In the genomic region with DNA sequence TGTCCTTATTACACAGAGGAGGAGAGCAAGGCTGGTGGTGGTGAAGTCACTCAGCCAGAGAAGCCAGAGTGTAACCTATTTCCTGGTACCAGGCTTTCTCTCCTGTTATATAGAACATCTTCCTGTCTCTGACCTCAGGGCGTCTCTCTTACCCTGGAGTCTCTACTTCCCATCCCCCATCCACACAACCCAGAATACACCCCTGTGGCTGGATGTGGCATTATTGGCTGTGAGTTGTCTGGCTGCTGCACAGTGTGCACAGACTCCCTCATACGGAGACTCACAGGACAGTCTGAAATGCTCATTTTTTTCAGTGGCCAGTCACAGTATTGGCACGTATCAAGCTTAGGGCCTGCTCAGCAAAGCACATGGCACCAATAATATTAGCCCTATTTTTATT, we compare ENCODE assay signal across 11 cellular contexts. TPM values are rescaled to one million over a fixed set of nuclear protein-coding genes. Genes with fewer than 3 reads are reported as not detected.
A peak's percentile ranks its signal among the peaks of the same experiment; 100 is the strongest.
DNase-seq lines count a peak whose midpoint lies in the region; ATAC-seq and TF ChIP-seq lines count a peak whose summit lies in the region.
"Had no signal": no experiment of that assay in that cellular context is flagged by ENCODE, and none has a peak within 500 bp of the region (broad histone marks: within the 10 kb centered on the region; RNA-seq: fewer than 3 reads in every experiment).

No MANE protein-coding gene starts in this region.

- DNase-seq in activated CD8-positive, alpha-beta memory T cell treated with anti-CD3 and anti-CD28 coated beads, Interleukin-2, amount 10 ng/mL, durations not matched to agents 7 days and 5 days = peak; percentile 89
- no peak for DNase-seq in activated CD8-positive, alpha-beta memory T cell treated with anti-CD3 and anti-CD28 coated beads for 24 hours
- peak; percentile 17 for DNase-seq in NAMALWA (ENCODE audit: low spot score)
- DNase-seq in activated CD8-positive, alpha-beta T cell treated with anti-CD3 and anti-CD28 coated beads for 36 hours = peak; percentile 60
- DNase-seq in stimulated activated effector memory CD8-positive, alpha-beta T cell treated with anti-CD3 and anti-CD28 coated beads, Interleukin-12 subunit alpha, Interleukin-12 subunit beta, amount 100 ng/mL, for 72 hours (ENCODE audit: low spot score in 2 of 2) = peak in 1 of 2 donors; percentile 62
- no peak for DNase-seq in retina
- no peak for DNase-seq in DMS 273 treated with DMSO at 0.1 percent for 48 hours (lab: John Stamatoyannopoulos, UW)
- DNase-seq: mucosa of descending colon, NCI-H1930, stomach had no signal

- CTCF ChIA-PET in activated CD8-positive, alpha-beta memory T cell treated with anti-CD3 and anti-CD28 coated beads, Interleukin-2, amount 10 ng/mL, durations not matched to agents 7 days and 5 days (lab: Charles Lee) = interaction anchor here (0.7 to 2.9 kb wide), 5 partner anchors 26 to 62 kb away, joined by 3 to 15 read pairs (median 3); no protein-coding TSS in a partner anchor
- CTCF ChIA-PET in activated CD8-positive, alpha-beta T cell treated with anti-CD3 and anti-CD28 coated beads for 36 hours (lab: Charles Lee) = interaction anchor here (2.3 to 3.0 kb wide), 2 partner anchors 14 to 62 kb away, joined by 9 read pairs; no protein-coding TSS in a partner anchor

- H3K4me3 Mint-ChIP-seq in activated CD8-positive, alpha-beta memory T cell treated with anti-CD3 and anti-CD28 coated beads, Interleukin-2, amount 10 ng/mL, durations not matched to agents 7 days and 5 days = no peak overlapping the region
- no peak overlapping the region for H3K4me3 Mint-ChIP-seq in activated CD8-positive, alpha-beta T cell treated with anti-CD3 and anti-CD28 coated beads for 36 hours
- H3K4me3 Mint-ChIP-seq in stimulated activated effector memory CD8-positive, alpha-beta T cell treated with anti-CD3 and anti-CD28 coated beads, Interleukin-12 subunit alpha, Interleukin-12 subunit beta, amount 100 ng/mL, for 72 hours = no peak overlapping the region

- intact Hi-C loops in activated CD8-positive, alpha-beta T cell treated with anti-CD3 and anti-CD28 coated beads for 36 hours (cut with micrococcal nuclease) = no loop called here

- H3K27ac Mint-ChIP-seq in activated CD8-positive, alpha-beta memory T cell treated with anti-CD3 and anti-CD28 coated beads, Interleukin-2, amount 10 ng/mL, durations not matched to agents 7 days and 5 days = peak overlapping the region; percentile 75
- H3K27ac Mint-ChIP-seq in activated CD8-positive, alpha-beta T cell treated with anti-CD3 and anti-CD28 coated beads for 36 hours = no peak overlapping the region
- H3K27ac Mint-ChIP-seq in stimulated activated effector memory CD8-positive, alpha-beta T cell treated with anti-CD3 and anti-CD28 coated beads, Interleukin-12 subunit alpha, Interleukin-12 subunit beta, amount 100 ng/mL, for 72 hours = peak overlapping the region; percentile 50

- no peak for TF ChIP-seq CTCF in activated CD8-positive, alpha-beta T cell treated with anti-CD3 and anti-CD28 coated beads for 36 hours (IDR thresholded peaks at IDR 0.05)

- peak; percentile 98 for ATAC-seq in activated CD8-positive, alpha-beta memory T cell treated with anti-CD3 and anti-CD28 coated beads, Interleukin-2, amount 10 ng/mL, durations not matched to agents 7 days and 5 days
- peak; percentile 97 for ATAC-seq in activated CD8-positive, alpha-beta T cell treated with anti-CD3 and anti-CD28 coated beads for 36 hours
- ATAC-seq in stimulated activated effector memory CD8-positive, alpha-beta T cell treated with anti-CD3 and anti-CD28 coated beads, Interleukin-12 subunit alpha, Interleukin-12 subunit beta, amount 100 ng/mL, for 72 hours = peak; percentile 95
- ATAC-seq in HG03469 (IDR thresholded peaks at IDR 0.05; ENCODE audit: unreplicated experiment) = no peak
- ATAC-seq: mucosa of descending colon had no signal

- POLR2A ChIA-PET in activated CD8-positive, alpha-beta T cell treated with anti-CD3 and anti-CD28 coated beads for 36 hours (lab: Charles Lee) = interaction anchor here (0.9 to 2.5 kb wide), 3 partner anchors 14 to 39 kb away, joined by 3 to 10 read pairs (median 5); partner anchors contain the start of gene MCM2

- H3K9me3 Mint-ChIP-seq in activated CD8-positive, alpha-beta memory T cell treated with anti-CD3 and anti-CD28 coated beads, Interleukin-2, amount 10 ng/mL, durations not matched to agents 7 days and 5 days (ENCODE audit: low read depth) = no peaks in the 10 kb centered on the region
- no peaks in the 10 kb centered on the region for H3K9me3 Mint-ChIP-seq in activated CD8-positive, alpha-beta T cell treated with anti-CD3 and anti-CD28 coated beads for 36 hours
- no peaks in the 10 kb centered on the region for H3K9me3 Mint-ChIP-seq in stimulated activated effector memory CD8-positive, alpha-beta T cell treated with anti-CD3 and anti-CD28 coated beads, Interleukin-12 subunit alpha, Interleukin-12 subunit beta, amount 100 ng/mL, for 72 hours

- H3K4me1 Mint-ChIP-seq in activated CD8-positive, alpha-beta memory T cell treated with anti-CD3 and anti-CD28 coated beads, Interleukin-2, amount 10 ng/mL, durations not matched to agents 7 days and 5 days = peaks cover 31% of the 10 kb centered on the region
- H3K4me1 Mint-ChIP-seq in activated CD8-positive, alpha-beta T cell treated with anti-CD3 and anti-CD28 coated beads for 36 hours (ENCODE audit: low read depth) = peaks cover 8% of the 10 kb centered on the region
- peaks cover 13% of the 10 kb centered on the region for H3K4me1 Mint-ChIP-seq in stimulated activated effector memory CD8-positive, alpha-beta T cell treated with anti-CD3 and anti-CD28 coated beads, Interleukin-12 subunit alpha, Interleukin-12 subunit beta, amount 100 ng/mL, for 72 hours

- H3K27me3 Mint-ChIP-seq in activated CD8-positive, alpha-beta memory T cell treated with anti-CD3 and anti-CD28 coated beads, Interleukin-2, amount 10 ng/mL, durations not matched to agents 7 days and 5 days = peaks cover 8% of the 10 kb centered on the region
- peaks cover 5% of the 10 kb centered on the region for H3K27me3 Mint-ChIP-seq in activated CD8-positive, alpha-beta T cell treated with anti-CD3 and anti-CD28 coated beads for 36 hours

- no peaks in the 10 kb centered on the region for H3K36me3 Mint-ChIP-seq in activated CD8-positive, alpha-beta memory T cell treated with anti-CD3 and anti-CD28 coated beads, Interleukin-2, amount 10 ng/mL, durations not matched to agents 7 days and 5 days
- H3K36me3 Mint-ChIP-seq in activated CD8-positive, alpha-beta T cell treated with anti-CD3 and anti-CD28 coated beads for 36 hours (ENCODE audit: low read depth) = no peaks in the 10 kb centered on the region
- no peaks in the 10 kb centered on the region for H3K36me3 Mint-ChIP-seq in stimulated activated effector memory CD8-positive, alpha-beta T cell treated with anti-CD3 and anti-CD28 coated beads, Interleukin-12 subunit alpha, Interleukin-12 subunit beta, amount 100 ng/mL, for 72 hours

RNA-seq across cellular contexts. Expression of gene PODXL2, which starts 8.6 kb away (rescaled TPM):
- 1 to 10 TPM; 1.4 to 2.2 TPM for total RNA-seq in activated CD8-positive, alpha-beta memory T cell treated with anti-CD3 and anti-CD28 coated beads, Interleukin-2, amount 10 ng/mL, durations not matched to agents 7 days and 5 days
- 1 to 10 TPM; 1.1 to 1.3 TPM for total RNA-seq in activated CD8-positive, alpha-beta T cell treated with anti-CD3 and anti-CD28 coated beads for 36 hours

RNA-seq across cellular contexts. Expression of gene ABTB1, which starts 35.2 kb away (rescaled TPM):
- total RNA-seq in activated CD8-positive, alpha-beta memory T cell treated with anti-CD3 and anti-CD28 coated beads, Interleukin-2, amount 10 ng/mL, durations not matched to agents 7 days and 5 days = 10 to 100 TPM; 16.0 to 19.4 TPM
- total RNA-seq in activated CD8-positive, alpha-beta T cell treated with anti-CD3 and anti-CD28 coated beads for 36 hours = 10 to 100 TPM in 1 of 2 experiments, 1 to 10 TPM in 1; 9.7 to 10.6 TPM

RNA-seq across cellular contexts. Expression of gene MCM2, which starts 39.3 kb away (rescaled TPM):
- 100 to 1,000 TPM; 183 to 227 TPM for total RNA-seq in activated CD8-positive, alpha-beta memory T cell treated with anti-CD3 and anti-CD28 coated beads, Interleukin-2, amount 10 ng/mL, durations not matched to agents 7 days and 5 days
- total RNA-seq in activated CD8-positive, alpha-beta T cell treated with anti-CD3 and anti-CD28 coated beads for 36 hours = 100 to 1,000 TPM; 289 to 302 TPM

RNA-seq across cellular contexts. Expression of gene TPRA1, which starts 47.0 kb away (rescaled TPM):
- 10 to 100 TPM; 32.8 to 34.5 TPM for total RNA-seq in activated CD8-positive, alpha-beta memory T cell treated with anti-CD3 and anti-CD28 coated beads, Interleukin-2, amount 10 ng/mL, durations not matched to agents 7 days and 5 days
- total RNA-seq in activated CD8-positive, alpha-beta T cell treated with anti-CD3 and anti-CD28 coated beads for 36 hours = 10 to 100 TPM; 26.6 to 28.0 TPM

Comparison
In these comparisons a context has a peak if more than half of its experiments do, and no peak if none do; other contexts are left out.
1. DNase-seq: peak in activated CD8-positive, alpha-beta memory T cell treated with anti-CD3 and anti-CD28 coated beads, Interleukin-2, amount 10 ng/mL, durations not matched to agents 7 days and 5 days (single experiment), NAMALWA (single experiment) and activated CD8-positive, alpha-beta T cell treated with anti-CD3 and anti-CD28 coated beads for 36 hours (single experiment); none in activated CD8-positive, alpha-beta memory T cell treated with anti-CD3 and anti-CD28 coated beads for 24 hours (single experiment), retina (single experiment) and DMS 273 treated with DMSO at 0.1 percent for 48 hours (single experiment).